8 cellular contexts compared by ENCODE assay signal in the genomic region with DNA sequence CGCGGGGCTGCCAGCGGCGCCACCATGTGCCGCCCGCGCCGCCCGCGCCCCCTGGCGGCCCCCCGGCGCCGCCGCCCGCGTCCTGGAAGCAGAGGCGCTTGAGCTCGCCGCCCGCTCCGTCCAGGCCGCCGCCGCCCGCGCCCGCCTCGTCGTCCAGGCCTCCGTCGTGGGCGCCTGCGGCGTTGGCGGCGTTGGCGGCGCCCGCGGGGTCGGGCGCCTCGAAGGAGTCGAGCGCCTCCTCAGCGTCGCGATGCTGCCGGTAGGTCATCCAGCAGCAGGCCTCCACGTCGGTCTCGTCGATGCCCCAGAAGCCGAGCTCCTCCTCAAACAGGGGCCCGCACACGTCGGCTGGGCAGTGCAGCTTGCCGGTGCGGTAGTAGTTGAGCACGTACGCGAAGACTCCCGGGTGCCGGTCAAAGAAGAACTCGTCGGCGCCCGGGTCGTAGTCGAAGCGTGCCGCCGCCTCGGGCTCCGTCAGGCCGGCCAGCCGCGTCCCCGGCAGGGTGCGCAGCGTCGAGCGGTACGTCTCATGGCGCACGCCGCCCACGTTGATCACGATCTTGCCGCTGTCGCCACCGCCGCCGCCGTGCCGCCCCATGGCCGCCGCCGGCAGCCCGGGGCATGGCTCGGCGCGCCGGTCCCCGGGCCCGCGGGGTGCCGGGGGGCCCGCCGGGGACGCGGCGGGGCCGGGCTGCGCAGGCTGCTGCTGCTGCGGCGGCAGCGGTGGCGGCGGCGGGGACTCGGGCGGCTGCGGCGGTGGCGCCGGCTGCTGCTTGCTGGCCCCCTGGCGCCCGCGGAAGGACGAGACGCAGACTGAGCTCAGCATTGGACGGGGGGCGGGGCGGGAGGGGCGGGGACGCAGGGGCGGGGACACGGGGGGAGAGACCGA. TPM values are rescaled to one million over a fixed set of nuclear protein-coding genes. Genes with fewer than 3 reads are reported as not detected.
A peak's percentile ranks its signal among the peaks of the same experiment; 100 is the strongest.
DNase-seq lines count a peak whose midpoint lies in the region; ATAC-seq and TF ChIP-seq lines count a peak whose summit lies in the region.

No MANE protein-coding gene starts in this region.

- in situ Hi-C loops in Caki2 (cut with HindIII; ENCODE audit: low pct_unique_long_range_greater_than_20kb, low sequenced_read_pairs), result no loop called here

- no peak overlapping the region for H3K27ac Mint-ChIP-seq in activated naive CD8-positive, alpha-beta T cell treated with anti-CD3 and anti-CD28 coated beads for 36 hours
- no peak overlapping the region for H3K27ac Mint-ChIP-seq in mesothelial cell of epicardium
- no peak overlapping the region for H3K27ac Mint-ChIP-seq in HFFc6

- H3K4me3 Mint-ChIP-seq in activated naive CD8-positive, alpha-beta T cell treated with anti-CD3 and anti-CD28 coated beads for 36 hours, result no peak overlapping the region
- H3K4me3 Mint-ChIP-seq in mesothelial cell of epicardium, result peak overlapping the region; percentile 80
- H3K4me3 Mint-ChIP-seq in HFFc6, result no peak overlapping the region

- peaks cover 78% of the 10 kb centered on the region for H3K27me3 Mint-ChIP-seq in activated naive CD8-positive, alpha-beta T cell treated with anti-CD3 and anti-CD28 coated beads for 36 hours
- peaks cover 42% of the 10 kb centered on the region for H3K27me3 Mint-ChIP-seq in mesothelial cell of epicardium (ENCODE audit: low read depth)
- peaks cover 44% of the 10 kb centered on the region for H3K27me3 Mint-ChIP-seq in HFFc6 (ENCODE audit: insufficient read depth)

- peaks cover 10% of the 10 kb centered on the region for H3K36me3 Mint-ChIP-seq in activated naive CD8-positive, alpha-beta T cell treated with anti-CD3 and anti-CD28 coated beads for 36 hours
- H3K36me3 Mint-ChIP-seq in mesothelial cell of epicardium, result no peaks in the 10 kb centered on the region
- H3K36me3 Mint-ChIP-seq in HFFc6 (ENCODE audit: low read depth), result peaks cover 8% of the 10 kb centered on the region

- peak; percentile 45 for DNase-seq in Caki2 (ENCODE audit: low read depth)
- peak; percentile 27 for DNase-seq in activated naive CD8-positive, alpha-beta T cell treated with anti-CD3 and anti-CD28 coated beads for 36 hours
- no peak for DNase-seq in mesothelial cell of epicardium (ENCODE audit: low spot score in 2 of 2, unreplicated experiment in 2 of 2)
- DNase-seq in amniotic stem cell (lab: John Stamatoyannopoulos, UW), result no peak
- no peak for DNase-seq in HFFc6

- peaks cover 8% of the 10 kb centered on the region for H3K9me3 Mint-ChIP-seq in activated naive CD8-positive, alpha-beta T cell treated with anti-CD3 and anti-CD28 coated beads for 36 hours
- H3K9me3 Mint-ChIP-seq in mesothelial cell of epicardium (no peaks in the 10 kb centered on the region), HFFc6 (peaks cover 25% of the 10 kb centered on the region)

- TF ChIP-seq CTCF in mesothelial cell of epicardium (IDR thresholded peaks at IDR 0.05; ENCODE audit: unreplicated experiment) (no peak), HFFc6 (IDR thresholded peaks at IDR 0.05) (no peak)

- ATAC-seq in GM19035 (IDR thresholded peaks at IDR 0.05; ENCODE audit: unreplicated experiment) (peak; percentile 18), HG03521 (IDR thresholded peaks at IDR 0.05; ENCODE audit: unreplicated experiment) (peak; percentile 16), HG03432 (IDR thresholded peaks at IDR 0.05; ENCODE audit: unreplicated experiment) (no peak)

- H3K4me1 Mint-ChIP-seq in activated naive CD8-positive, alpha-beta T cell treated with anti-CD3 and anti-CD28 coated beads for 36 hours, result peaks cover 41% of the 10 kb centered on the region
- peaks cover 57% of the 10 kb centered on the region for H3K4me1 Mint-ChIP-seq in mesothelial cell of epicardium
- peaks cover 12% of the 10 kb centered on the region; the same call in 1 of the 2 replicates for H3K4me1 Mint-ChIP-seq in HFFc6 (ENCODE audit: low read depth)

RNA-seq across cellular contexts. Expression of gene KCNC3, which starts 0.7 kb away (rescaled TPM):
- total RNA-seq in Caki2 (2014; rRNA removed; shearing (Covaris generic); ENCODE audit: low replicate concordance), result 0.49 and 0.74 TPM in 2 replicates
- under 1 TPM; 0.56 to 0.64 TPM for total RNA-seq in activated naive CD8-positive, alpha-beta T cell treated with anti-CD3 and anti-CD28 coated beads for 36 hours
- total RNA-seq in mesothelial cell of epicardium, result 53.4 to 57.7 TPM (median 54.4 TPM) in 3 replicates
- not detected for total RNA-seq in HFFc6 (2021; fragmentation: NEBNext Ultra II Directional; extraction: Animal tissue kit (Norgen Biotek cat#: 25700))

RNA-seq across cellular contexts. Expression of gene NAPSA, which starts 36.9 kb away (rescaled TPM):
- 0.61 TPM in 1 of 2 replicates, not detected in the other for total RNA-seq in Caki2 (2014; rRNA removed; shearing (Covaris generic); ENCODE audit: low replicate concordance)
- total RNA-seq in activated naive CD8-positive, alpha-beta T cell treated with anti-CD3 and anti-CD28 coated beads for 36 hours, result 10 to 100 TPM; 16.1 to 18.1 TPM
- 2.4 to 3.5 TPM (median 3.2 TPM) in 3 replicates for total RNA-seq in mesothelial cell of epicardium
- under 1 TPM in 4 of 6 experiments, not detected in 2; 0.12 to 0.66 (median 0.41) TPM for total RNA-seq in HFFc6 (2021; fragmentation: NEBNext Ultra II Directional; extraction: Animal tissue kit (Norgen Biotek cat#: 25700))

RNA-seq across cellular contexts. Expression of gene NR1H2, which starts 47.8 kb away (rescaled TPM):
- 151 and 189 TPM in 2 replicates for total RNA-seq in Caki2 (2014; rRNA removed; shearing (Covaris generic); ENCODE audit: low replicate concordance)
- 10 to 100 TPM; 49.6 TPM for total RNA-seq in activated naive CD8-positive, alpha-beta T cell treated with anti-CD3 and anti-CD28 coated beads for 36 hours
- 35.4 to 39.1 TPM (median 37.3 TPM) in 3 replicates for total RNA-seq in mesothelial cell of epicardium
- total RNA-seq in HFFc6 (2021; fragmentation: NEBNext Ultra II Directional; extraction: Animal tissue kit (Norgen Biotek cat#: 25700)), result 10 to 100 TPM; 66.6 to 76.0 (median 70.1) TPM

RNA-seq across cellular contexts. Expression of gene POLD1, which starts 55.6 kb away (rescaled TPM):
- total RNA-seq in Caki2 (2014; rRNA removed; shearing (Covaris generic); ENCODE audit: low replicate concordance), result 122 and 176 TPM in 2 replicates
- total RNA-seq in activated naive CD8-positive, alpha-beta T cell treated with anti-CD3 and anti-CD28 coated beads for 36 hours, result 100 to 1,000 TPM; 191 to 196 TPM
- 58.4 to 60.6 TPM (median 60.3 TPM) in 3 replicates for total RNA-seq in mesothelial cell of epicardium
- total RNA-seq in HFFc6 (2021; fragmentation: NEBNext Ultra II Directional; extraction: Animal tissue kit (Norgen Biotek cat#: 25700)), result 10 to 100 TPM; 21.7 to 37.8 (median 33.7) TPM

Comparison
In these comparisons a context has a peak if more than half of its experiments do, and no peak if none do; other contexts are left out.
1. DNase-seq: peak in Caki2 (single experiment) and activated naive CD8-positive, alpha-beta T cell treated with anti-CD3 and anti-CD28 coated beads for 36 hours (single experiment); none in mesothelial cell of epicardium (0 of 2), amniotic stem cell (single experiment) and HFFc6 (single experiment).
2. RNA of gene KCNC3, which starts 0.7 kb away (total RNA-seq): 53.4 to 57.7 TPM in mesothelial cell of epicardium; 0.49 to 0.74 TPM in Caki2, 0.56 to 0.64 TPM in activated naive CD8-positive, alpha-beta T cell treated with anti-CD3 and anti-CD28 coated beads for 36 hours and not detected in HFFc6; every median in the first group is over 10 times any median in the second.